Comparison of ENCODE assay signal across 25 cellular contexts in genomic region chr1:19047373-19047772, GRCh38.
A peak's percentile ranks its signal among the peaks of the same experiment; 100 is the strongest.
DNase-seq lines count a peak whose midpoint lies in the region; ATAC-seq, FAIRE-seq and TF ChIP-seq lines count a peak whose summit lies in the region.
"Had no signal": no experiment of that assay in that cellular context is flagged by ENCODE, and none has a peak within 500 bp of the region (broad histone marks: within the 10 kb centered on the region; RNA-seq: fewer than 3 reads in every experiment).

No MANE protein-coding gene starts in this region.

- FAIRE-seq in K562 (lab: Jason Lieb, UNC) = no peak
- FAIRE-seq: GM12891, GM18507 had no signal

- no peak for ATAC-seq in K562
- no peak for ATAC-seq in lower lobe of right lung
- no peak for ATAC-seq in aorta (ENCODE audit: low FRiP score)
- ATAC-seq: GM23338, Right ventricle myocardium inferior had no signal

- TF ChIP-seq RAD21 in K562 (CRISPR knock-in tag; conservative IDR thresholded peaks at IDR 0.05 in 1 of 2, IDR thresholded peaks at IDR 0.05 in 1 of 2) = no peak

- H3K36me3 ChIP-seq in K562 (ENCODE audit: control insufficient read depth, insufficient read depth, low read length) (no peaks in the 10 kb centered on the region), lower lobe of right lung (no peaks in the 10 kb centered on the region), aorta (ENCODE audit: control insufficient read depth in 1 of 2, insufficient read depth in 2 of 2, low read length in 1 of 2) (no peaks in the 10 kb centered on the region)
- H3K36me3 ChIP-seq: MG63, Peyer's patch had no signal

- POLR2A ChIA-PET in K562 (lab: Yijun Ruan, JAX) = interaction anchor here (0.9 kb wide), 1 partner anchor 12 kb away, joined by 3 read pairs; no protein-coding TSS in a partner anchor

- WGBS in K562 (ENCODE audit: insufficient coverage, low coverage, missing lambda C conversion rate) = 13% methylated on average over 5 of the region's 5 CpGs
- 93 to 94% methylated on average over 5 of the region's 5 CpGs for WGBS in aorta, 2 donors

- no peaks in the 10 kb centered on the region for H3K9me3 ChIP-seq in K562 (replicated peaks; ENCODE audit: control insufficient read depth, insufficient read depth, low read depth, low read length)
- H3K9me3 ChIP-seq in lower lobe of right lung = no peaks in the 10 kb centered on the region
- H3K9me3 ChIP-seq in aorta (ENCODE audit: control insufficient read depth, low read length) = no peaks in the 10 kb centered on the region
- H3K9me3 ChIP-seq: MG63, Peyer's patch had no signal

- peaks cover 72 to 89% of the 10 kb centered on the region in 2 experiments for H3K27me3 ChIP-seq in K562 (ENCODE audit: control insufficient read depth in 2 of 2, insufficient read depth in 2 of 2, low read length in 2 of 2)
- H3K27me3 ChIP-seq in lower lobe of right lung (ENCODE audit: low read depth) = peaks cover 16% of the 10 kb centered on the region
- H3K27me3 ChIP-seq in aorta (ENCODE audit: control insufficient read depth in 1 of 2, insufficient read depth in 2 of 2, low read length in 1 of 2) = no peaks in the 10 kb centered on the region
- H3K27me3 ChIP-seq: MG63, Peyer's patch had no signal

- H3K4me1 ChIP-seq in K562 (replicated peaks in 1 of 2; ENCODE audit: control insufficient read depth in 2 of 2, insufficient read depth in 2 of 2, low read length in 2 of 2) = no peaks in the 10 kb centered on the region; a peak in 1 of 5 replicates
- no peaks in the 10 kb centered on the region for H3K4me1 ChIP-seq in lower lobe of right lung
- no peaks in the 10 kb centered on the region for H3K4me1 ChIP-seq in aorta (ENCODE audit: control insufficient read depth in 1 of 2, insufficient read depth in 2 of 2, low read length in 2 of 2)

- DNase-seq in activated effector memory CD4-positive, alpha-beta T cell treated with anti-CD3 and anti-CD28 coated beads, Interleukin-2, amount 50 U/mL, for 16 hours = peak; percentile 34
- no peak for DNase-seq in activated effector memory CD4-positive, alpha-beta T cell treated with Interleukin-2 at 50 U/mL for 16 hours
- DNase-seq in K562 (ENCODE audit: extremely low read depth in 1 of 4, low spot score in 3 of 4) (no peak), lower lobe of right lung (peak; percentile 21), aorta (peak; percentile 32 to 35), NCI-H510A treated with DMSO at 0.1 percent for 48 hours (lab: John Stamatoyannopoulos, UW) (no peak), HCEC 1CT (no peak)
- DNase-seq in effector CD8-positive, alpha-beta T cell (lab: John Stamatoyannopoulos, UW) = no peak
- DNase-seq: 8988T; DMS53; EL; HFFc6; Kasumi-1; MG63; NCI-H1092; NCI-H146; NCI-H2081 treated with DMSO at 0.1 percent for 48 hours; NCI-H748 treated with DMSO at 0.1 percent for 48 hours; NK-92 treated with Interleukin-12 subunit alpha and Interleukin-12 subunit beta, amount 100 ng/mL, for 24 hours had no signal

- peaks cover 4% of the 10 kb centered on the region for H4K20me1 ChIP-seq in K562 (replicated peaks; ENCODE audit: control insufficient read depth, insufficient read depth, low read length)

- CTCF ChIA-PET in K562 (lab: Yijun Ruan, JAX; ENCODE audit: low intra/inter-chr PET ratio) = no interaction called here

- intact Hi-C loops in K562 (cut with micrococcal nuclease) = no loop called here
- intact Hi-C loops in lower lobe of right lung (cut with DNase I) = no loop called here
- intact Hi-C loops in aorta (cut with DNase I) = no loop called here

- H2AFZ ChIP-seq in K562 (ENCODE audit: low read depth, low read length) = no peak overlapping the region
- H2AFZ ChIP-seq: GM23338 had no signal

- TF ChIP-seq CTCF in K562 (IDR thresholded peaks at IDR 0.05 in 2 of 3, conservative IDR thresholded peaks at IDR 0.05 in 1 of 3; ENCODE audit: insufficient read depth in 2 of 3, low read depth in 1 of 3, low read length in 3 of 3) = no peak
- no peak for TF ChIP-seq CTCF in lower lobe of right lung (IDR thresholded peaks at IDR 0.05)

- TF ChIP-seq EP300 in K562 (IDR thresholded peaks at IDR 0.05; ENCODE audit: low read length) = no peak

- no peak overlapping the region for H3K4me2 ChIP-seq in K562 (ENCODE audit: insufficient read depth, low read length)
- H3K4me2 ChIP-seq: GM23338 had no signal

- H3K27ac ChIP-seq in K562 (ENCODE audit: extremely low read depth, low read depth, low read length) (no peak overlapping the region), lower lobe of right lung (no peak overlapping the region), aorta (ENCODE audit: low read depth in 1 of 2, low read length in 2 of 2) (no peak overlapping the region)
- H3K27ac ChIP-seq: HL-60, Peyer's patch had no signal

- TF ChIP-seq POLR2A in K562 (conservative IDR thresholded peaks at IDR 0.05) = no peak

- no peak overlapping the region for H3K4me3 ChIP-seq in K562
- no peak overlapping the region for H3K4me3 ChIP-seq in lower lobe of right lung
- H3K4me3 ChIP-seq in aorta (ENCODE audit: low read length in 2 of 2) = no peak overlapping the region
- H3K4me3 ChIP-seq: GM23338, MG63, Peyer's patch had no signal

- H3K79me2 ChIP-seq in K562 (ENCODE audit: control insufficient read depth, insufficient read depth, low read length) = no peaks in the 10 kb centered on the region

- no TSS peak for BruUV-seq in K562 (replicated peaks; lab: Mats Ljungman, UMichigan)

- in situ Hi-C loops in K562 (cut with MboI) = no loop called here

- H3K9ac ChIP-seq in K562 (ENCODE audit: insufficient read depth in 1 of 2, low read depth in 2 of 2, low read length in 2 of 2) = no peak overlapping the region

- H3K9me1 ChIP-seq in K562 (ENCODE audit: control insufficient read depth, insufficient read depth, low read length) = no peaks in the 10 kb centered on the region

TF ChIP-seq in K562, 482 proteins besides CTCF, POLR2A, EP300 and RAD21:
- TF ChIP-seq RREB1 (CRISPR knock-in tag; IDR thresholded peaks at IDR 0.05) = no peak
- no peak for TF ChIP-seq SMARCA5 (IDR thresholded peaks at IDR 0.05)
- TF ChIP-seq KLF16 (IDR thresholded peaks at IDR 0.05) = no peak
- peak; percentile 36 for TF ChIP-seq CBFA2T3 (IDR thresholded peaks at IDR 0.05)
- TF ChIP-seq TCF3 (CRISPR knock-in tag; IDR thresholded peaks at IDR 0.05) = no peak
- TF ChIP-seq PHB2 (IDR thresholded peaks at IDR 0.05; ENCODE audit: low read depth) = no peak
- no peak for TF ChIP-seq ZNF639 (CRISPR knock-in tag; conservative IDR thresholded peaks at IDR 0.05 in 1 of 2, IDR thresholded peaks at IDR 0.05 in 1 of 2)
- TF ChIP-seq MBD2 (IDR thresholded peaks at IDR 0.05; ENCODE audit: borderline replicate concordance, low read depth) = no peak

Comparison
In these comparisons a context has a peak if more than half of its experiments do, and no peak if none do; other contexts are left out.
1. DNase-seq: peak in activated effector memory CD4-positive, alpha-beta T cell treated with anti-CD3 and anti-CD28 coated beads, Interleukin-2, amount 50 U/mL, for 16 hours (single experiment), lower lobe of right lung (single experiment) and aorta (2 of 2); none in activated effector memory CD4-positive, alpha-beta T cell treated with Interleukin-2 at 50 U/mL for 16 hours (single experiment), K562 (0 of 4), NCI-H510A treated with DMSO at 0.1 percent for 48 hours (single experiment), effector CD8-positive, alpha-beta T cell (single experiment) and HCEC 1CT (single experiment).